2 cellular contexts compared by ENCODE assay signal in genomic region chr2:67841711-67842110, GRCh38.
TF ChIP-seq lines count a peak whose summit lies in the region.

No MANE protein-coding gene starts in this region.

TF ChIP-seq in IMR-90, 13 proteins besides CTCF, POLR2A, EP300 and RAD21:
- TF ChIP-seq MAFK (IDR thresholded peaks at IDR 0.05; ENCODE audit: low read depth, low read length) (no peak), CEBPB (IDR thresholded peaks at IDR 0.05; ENCODE audit: low read depth, low read length) (no peak), FOS (IDR thresholded peaks at IDR 0.05; ENCODE audit: low read depth, low read length) (no peak), MAZ (IDR thresholded peaks at IDR 0.05; ENCODE audit: borderline replicate concordance, low read depth, low read length) (no peak), USF2 (IDR thresholded peaks at IDR 0.05; ENCODE audit: low read depth, low read length) (no peak)

TF ChIP-seq in H1, 55 proteins besides CTCF, POLR2A, EP300 and RAD21:
- TF ChIP-seq EGR1 (IDR thresholded peaks at IDR 0.05; ENCODE audit: borderline replicate concordance, low read depth, low read length): no peak
- no peak for TF ChIP-seq RBBP5 (IDR thresholded peaks at IDR 0.05; ENCODE audit: borderline replicate concordance, low read depth, low read length)
- no peak for TF ChIP-seq SAP30 (IDR thresholded peaks at IDR 0.05; ENCODE audit: insufficient read depth, insufficient replicate concordance, low read length)
- TF ChIP-seq ASH2L (IDR thresholded peaks at IDR 0.05; ENCODE audit: low read length): no peak
- TF ChIP-seq CREB1 (IDR thresholded peaks at IDR 0.05): no peak
- TF ChIP-seq SUZ12 (IDR thresholded peaks at IDR 0.05; ENCODE audit: low read length): no peak
- TF ChIP-seq BCL11A (IDR thresholded peaks at IDR 0.05; ENCODE audit: low read depth in 2 of 2, low read length in 2 of 2): no peak
- TF ChIP-seq EZH2 (IDR thresholded peaks at IDR 0.05; ENCODE audit: low read depth, low read length, severe bottlenecking): no peak
- no peak for TF ChIP-seq HDAC6 (IDR thresholded peaks at IDR 0.05; ENCODE audit: low read depth, low read length)
- no peak for TF ChIP-seq TCF12 (IDR thresholded peaks at IDR 0.05; ENCODE audit: low read depth, low read length)
- TF ChIP-seq USF2 (IDR thresholded peaks at IDR 0.05; ENCODE audit: low read length): no peak
- no peak for TF ChIP-seq SIN3A (conservative IDR thresholded peaks at IDR 0.05 in 1 of 2, IDR thresholded peaks at IDR 0.05 in 1 of 2; ENCODE audit: low read depth in 1 of 2, low read length in 2 of 2)
- no peak for TF ChIP-seq GTF2F1 (IDR thresholded peaks at IDR 0.05; ENCODE audit: borderline replicate concordance, low read depth, low read length)
- no peak for TF ChIP-seq TAF1 (IDR thresholded peaks at IDR 0.05; ENCODE audit: low read depth, low read length)
- TF ChIP-seq PHF8 (conservative IDR thresholded peaks at IDR 0.05; ENCODE audit: low read depth, low read length): no peak
- no peak for TF ChIP-seq RXRA (IDR thresholded peaks at IDR 0.05; ENCODE audit: insufficient read depth, low read depth, low read length)
TF ChIP-seq in H1: peak in this region for 0.
